ENCODE assay signal across 1 cellular context in the genomic region with DNA sequence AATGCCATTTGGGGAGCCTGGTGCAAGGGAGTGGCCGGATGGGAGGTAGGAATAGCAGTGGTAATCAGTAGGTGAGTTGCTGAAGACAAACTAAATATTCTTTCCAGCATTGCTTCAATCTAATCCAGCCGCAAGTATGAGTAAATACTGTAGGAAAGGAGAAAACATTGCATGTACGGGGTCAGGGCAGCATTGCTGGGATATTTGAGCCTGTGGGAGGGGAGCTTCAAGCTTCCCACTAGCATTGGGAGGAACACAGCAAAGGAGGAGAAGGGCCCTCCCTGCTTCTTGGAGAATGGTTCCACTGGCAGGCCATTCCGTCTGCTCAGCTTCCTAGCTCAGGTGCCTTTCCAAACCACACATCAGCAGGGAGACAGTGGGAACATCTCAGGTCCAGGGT.
TF ChIP-seq lines count a peak whose summit lies in the region.

No MANE protein-coding gene starts in this region.

TF ChIP-seq in IMR-90, 13 proteins besides CTCF, POLR2A, EP300 and RAD21 (continued from another document):
- no peak for TF ChIP-seq MXI1 (IDR thresholded peaks at IDR 0.05; ENCODE audit: borderline replicate concordance, low read depth, low read length)
